ENCODE assay signal across 1 cellular context in genomic region chr10:5252177-5253037, GRCh38.
TF ChIP-seq lines count a peak whose summit lies in the region.

No MANE protein-coding gene starts in this region.

TF ChIP-seq in K562, 482 proteins besides CTCF, POLR2A, EP300 and RAD21:
- TF ChIP-seq TBP (optimal IDR thresholded peaks at IDR 0.05; ENCODE audit: low read depth, low read length) (no peak), HEY1 (CRISPR knock-in tag; IDR thresholded peaks at IDR 0.05; ENCODE audit: borderline replicate concordance) (no peak), POLR3A (IDR thresholded peaks at IDR 0.05; ENCODE audit: borderline replicate concordance, extremely low read depth, insufficient read depth, insufficient read length) (no peak), ZNF140 (CRISPR knock-in tag; IDR thresholded peaks at IDR 0.05) (no peak), XRCC4 (IDR thresholded peaks at IDR 0.05; ENCODE audit: extremely low read depth, insufficient read depth, insufficient read length) (no peak), NFE2L1 (tag; IDR thresholded peaks at IDR 0.05; ENCODE audit: borderline replicate concordance, low read depth) (no peak), MTF1 (CRISPR knock-in tag; IDR thresholded peaks at IDR 0.05; ENCODE audit: borderline replicate concordance) (no peak), PRMT5 (CRISPR knock-in tag; IDR thresholded peaks at IDR 0.05) (no peak), TEAD2 (tag; IDR thresholded peaks at IDR 0.05) (no peak)
- TF ChIP-seq, protein P1, sequence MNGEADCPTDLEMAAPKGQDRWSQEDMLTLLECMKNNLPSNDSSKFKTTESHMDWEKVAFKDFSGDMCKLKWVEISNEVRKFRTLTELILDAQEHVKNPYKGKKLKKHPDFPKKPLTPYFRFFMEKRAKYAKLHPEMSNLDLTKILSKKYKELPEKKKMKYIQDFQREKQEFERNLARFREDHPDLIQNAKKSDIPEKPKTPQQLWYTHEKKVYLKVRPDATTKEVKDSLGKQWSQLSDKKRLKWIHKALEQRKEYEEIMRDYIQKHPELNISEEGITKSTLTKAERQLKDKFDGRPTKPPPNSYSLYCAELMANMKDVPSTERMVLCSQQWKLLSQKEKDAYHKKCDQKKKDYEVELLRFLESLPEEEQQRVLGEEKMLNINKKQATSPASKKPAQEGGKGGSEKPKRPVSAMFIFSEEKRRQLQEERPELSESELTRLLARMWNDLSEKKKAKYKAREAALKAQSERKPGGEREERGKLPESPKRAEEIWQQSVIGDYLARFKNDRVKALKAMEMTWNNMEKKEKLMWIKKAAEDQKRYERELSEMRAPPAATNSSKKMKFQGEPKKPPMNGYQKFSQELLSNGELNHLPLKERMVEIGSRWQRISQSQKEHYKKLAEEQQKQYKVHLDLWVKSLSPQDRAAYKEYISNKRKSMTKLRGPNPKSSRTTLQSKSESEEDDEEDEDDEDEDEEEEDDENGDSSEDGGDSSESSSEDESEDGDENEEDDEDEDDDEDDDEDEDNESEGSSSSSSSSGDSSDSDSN (IDR thresholded peaks at IDR 0.05; ENCODE audit: borderline replicate concordance in 1 of 2, low read depth in 2 of 2, low read length in 2 of 2) = no peak
